In genomic region chr2:219252900-219253752, GRCh38 we compare ENCODE assay signal across 9 cellular contexts. TPM values are rescaled to one million over a fixed set of nuclear protein-coding genes. Genes with fewer than 3 reads are reported as not detected.
DNase-seq lines count a peak whose midpoint lies in the region; ATAC-seq and TF ChIP-seq lines count a peak whose summit lies in the region.
"Had no signal": no experiment of that assay in that cellular context is flagged by ENCODE, and none has a peak within 500 bp of the region (broad histone marks: within the 10 kb centered on the region; RNA-seq: fewer than 3 reads in every experiment).

TSS of gene TUBA4B (plus strand) at chr2:219253243. CDS start at chr2:219253408, 165 bp downstream.

- peaks cover 69% of the 10 kb centered on the region for H3K4me1 Mint-ChIP-seq in activated T-cell treated with anti-CD3 and anti-CD28 coated beads, Interleukin-2, amount 50 U/mL, for 72 hours (ENCODE audit: low read depth)

- no peaks in the 10 kb centered on the region for H3K9me2 ChIP-seq in neural cell (ENCODE audit: insufficient read depth, low read length)

- TF ChIP-seq EP300 in neural cell (conservative IDR thresholded peaks at IDR 0.05; ENCODE audit: poor library complexity, severe bottlenecking) = no peak

- H3K27me3 ChIP-seq in GM06990 (replicated peaks; ENCODE audit: control insufficient read depth, insufficient read depth, low read length) (no peaks in the 10 kb centered on the region), neural cell (ENCODE audit: insufficient read depth, low read depth, low read length) (peaks cover 61% of the 10 kb centered on the region), vagina (no peaks in the 10 kb centered on the region)

- TF ChIP-seq RAD21 in neural cell (conservative IDR thresholded peaks at IDR 0.05) = no peak

- H3K36me3 Mint-ChIP-seq in activated T-cell treated with anti-CD3 and anti-CD28 coated beads, Interleukin-2, amount 50 U/mL, for 72 hours (ENCODE audit: insufficient read depth in 2 of 2) = peaks cover 4 to 14% of the 10 kb centered on the region in 2 donors

- peak; percentile 69 for DNase-seq in GM06990 (ENCODE audit: extremely low read depth, insufficient read length)
- DNase-seq in HEK293T (ENCODE audit: extremely low spot score) = no peak
- DNase-seq in NCI-H82 (lab: John Stamatoyannopoulos, UW) = peak; percentile 76
- DNase-seq in activated T-cell treated with anti-CD3 and anti-CD28 coated beads, Interleukin-2, amount 50 U/mL, for 72 hours = peak; percentile 62 to 75
- DNase-seq in fibroblast of villous mesenchyme (ENCODE audit: low read depth) = no peak
- DNase-seq in vagina (ENCODE audit: extremely low spot score in 2 of 2) = no peak
- no peak for DNase-seq in superior temporal gyrus (ENCODE audit: extremely low spot score)

- TF ChIP-seq POLR2A in vagina (IDR thresholded peaks at IDR 0.05) = no peak

- no peaks in the 10 kb centered on the region for H3K79me2 ChIP-seq in neural cell (replicated peaks; ENCODE audit: insufficient read depth, low read length)

- intact Hi-C loops in vagina (cut with DNase I) = no loop called here

- H4K20me1 ChIP-seq in neural cell (ENCODE audit: insufficient read depth) = no peaks in the 10 kb centered on the region

- H3K4me3 Mint-ChIP-seq in activated T-cell treated with anti-CD3 and anti-CD28 coated beads, Interleukin-2, amount 50 U/mL, for 72 hours = peak within 1 kb of the TSS; percentile 75 to 78

- peak within 1 kb of the TSS; percentile 76 for H3K4me2 ChIP-seq in neural cell (ENCODE audit: low read length)

- H3K4me3 ChIP-seq in GM06990 (replicated peaks; ENCODE audit: low read depth, low read length) (peak within 1 kb of the TSS; percentile 92), fibroblast of villous mesenchyme (ENCODE audit: low read depth, low read length) (peak within 1 kb of the TSS; percentile 57), neural cell (ENCODE audit: low read length) (peak within 1 kb of the TSS; percentile 80), vagina (peak within 1 kb of the TSS; percentile 69 to 82)

- peak within 1 kb of the TSS; percentile 49 for H3K9ac ChIP-seq in neural cell (ENCODE audit: low read length)

- H3K27me3 Mint-ChIP-seq in activated T-cell treated with anti-CD3 and anti-CD28 coated beads, Interleukin-2, amount 50 U/mL, for 72 hours (ENCODE audit: low read depth) = no peaks in the 10 kb centered on the region

- H3K4me1 ChIP-seq in vagina = peaks cover 66% of the 10 kb centered on the region

- POLR2A ChIA-PET in HEK293T (lab: Yijun Ruan, JAX) = interaction anchor here (0.6 to 3.9 kb wide), 3 partner anchors 8 to 126 kb away, joined by 3 to 28 read pairs (median 5); partner anchors contain the start of genes ANKZF1, ATG9A, GLB1L and STK16

- H2AFZ ChIP-seq in neural cell (ENCODE audit: low read depth, low read length) = peak within 1 kb of the TSS; percentile 14

- H3K27ac Mint-ChIP-seq in activated T-cell treated with anti-CD3 and anti-CD28 coated beads, Interleukin-2, amount 50 U/mL, for 72 hours = peak within 1 kb of the TSS; percentile 89

- ATAC-seq in activated T-cell treated with anti-CD3 and anti-CD28 coated beads, Interleukin-2, amount 50 U/mL, for 72 hours (replicated peaks in 1 of 2) = peak; percentile 19 to 44

- H3K9me3 ChIP-seq in neural cell (ENCODE audit: low read length) = no peaks in the 10 kb centered on the region
- H3K9me3 ChIP-seq in vagina = no peaks in the 10 kb centered on the region

- H3K27ac ChIP-seq in neural cell (ENCODE audit: low read length) (no peak within 1 kb of the TSS), vagina (peak within 1 kb of the TSS; percentile 81)

- H3K36me3 ChIP-seq in GM06990 (ENCODE audit: control insufficient read depth, insufficient read depth, low read length) = peaks cover 14% of the 10 kb centered on the region
- no peaks in the 10 kb centered on the region for H3K36me3 ChIP-seq in neural cell (ENCODE audit: insufficient read depth, low read length)
- H3K36me3 ChIP-seq in vagina = peaks cover 0 to 14% of the 10 kb centered on the region in 2 donors

- TF ChIP-seq CTCF in GM06990 (IDR thresholded peaks at IDR 0.05; ENCODE audit: insufficient read depth, low read length, poor library complexity, severe bottlenecking) (no peak), fibroblast of villous mesenchyme (IDR thresholded peaks at IDR 0.05; ENCODE audit: insufficient read depth, low read depth, low read length) (no peak), neural cell (IDR thresholded peaks at IDR 0.05; ENCODE audit: poor library complexity, severe bottlenecking) (no peak), vagina (IDR thresholded peaks at IDR 0.05) (no peak)

- CTCF ChIA-PET in HEK293T (lab: Yijun Ruan, JAX) = interaction anchor here (0.5 to 0.6 kb wide), 2 partner anchors 8 to 288 kb away, joined by 3 read pairs; no protein-coding TSS in a partner anchor

- H3K9me3 Mint-ChIP-seq in activated T-cell treated with anti-CD3 and anti-CD28 coated beads, Interleukin-2, amount 50 U/mL, for 72 hours = no peaks in the 10 kb centered on the region

- no peaks in the 10 kb centered on the region for H3F3A ChIP-seq in neural cell (ENCODE audit: insufficient read depth, low read length, poor library complexity, severe bottlenecking)

TF ChIP-seq in HEK293T, 16 proteins besides CTCF, POLR2A, EP300 and RAD21:
- TF ChIP-seq FOXA1 (IDR thresholded peaks at IDR 0.05) (no peak), LEF1 (IDR thresholded peaks at IDR 0.05; ENCODE audit: borderline replicate concordance) (no peak), L3MBTL2 (conservative IDR thresholded peaks at IDR 0.05) (0 out of 2 replicates have a peak, but pooled peaks have one; percentile 44), ARNT (IDR thresholded peaks at IDR 0.05) (no peak)

TF ChIP-seq in neural cell, 6 proteins besides CTCF, POLR2A, EP300 and RAD21:
- peak; percentile 33 for TF ChIP-seq EZH2 (IDR thresholded peaks at IDR 0.05; ENCODE audit: borderline replicate concordance, insufficient read depth, low read length, poor library complexity, severe bottlenecking)
- TF ChIP-seq REST (IDR thresholded peaks at IDR 0.05; ENCODE audit: borderline replicate concordance) = no peak
- no peak for TF ChIP-seq SMC3 (conservative IDR thresholded peaks at IDR 0.05; ENCODE audit: poor library complexity)
- no peak for TF ChIP-seq POLR2AphosphoS5 (IDR thresholded peaks at IDR 0.05)

RNA-seq across cellular contexts. Expression of gene TUBA4B, which starts in this region (rescaled TPM):
- not detected for total RNA-seq in activated T-cell treated with anti-CD3 and anti-CD28 coated beads, Interleukin-2, amount 50 U/mL, for 72 hours
- total RNA-seq in fibroblast of villous mesenchyme (not detected in 2 replicates), vagina (not detected)
- polyA plus RNA-seq in neural cell = not detected in 2 replicates
- polyA minus RNA-seq in neural cell = not detected in 2 replicates
- polyA plus RNA-seq: adipose tissue had no signal

Comparison
In these comparisons a context has a peak if more than half of its experiments do, and no peak if none do; other contexts are left out.
1. Peak in DNase-seq and ATAC-seq in activated T-cell treated with anti-CD3 and anti-CD28 coated beads, Interleukin-2, amount 50 U/mL, for 72 hours; RNA of the gene not detected or under 1 TPM.
2. DNase-seq: peak in GM06990 (single experiment) and NCI-H82 (single experiment); none in HEK293T (single experiment), fibroblast of villous mesenchyme (single experiment), vagina (0 of 2) and superior temporal gyrus (single experiment).
3. Peak in every context shown above with its lines, with median percentiles within 50 percentile points of each other: H3K4me3 ChIP-seq.